ENCODE assay signal across 17 cellular contexts in the genomic region with DNA sequence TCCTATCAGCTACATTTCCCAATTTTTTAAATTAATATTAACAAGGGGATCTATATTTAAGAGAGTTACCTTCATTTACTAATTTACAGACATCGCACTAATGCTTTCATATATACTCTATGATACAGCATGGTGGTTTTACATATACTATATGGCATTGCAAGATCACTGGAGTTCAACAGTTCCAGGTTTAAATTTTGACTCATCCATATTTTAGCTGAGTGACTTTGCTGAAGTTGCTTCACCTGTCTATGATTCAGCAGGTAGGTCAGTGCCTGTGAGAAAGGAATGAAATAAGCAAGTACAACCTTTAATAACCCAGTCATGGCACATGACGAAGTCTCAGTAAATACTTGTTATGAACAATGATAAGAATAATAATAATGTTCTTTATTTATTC.
"Had no signal": no experiment of that assay in that cellular context is flagged by ENCODE, and none has a peak within 500 bp of the region (broad histone marks: within the 10 kb centered on the region; RNA-seq: fewer than 3 reads in every experiment).

No MANE protein-coding gene starts in this region.

- H3K4me3 ChIP-seq: colonic mucosa, ovary, right lobe of liver, testis had no signal

- H3K36me3 ChIP-seq: colonic mucosa, ovary, right lobe of liver, WERI-Rb-1 had no signal

- ATAC-seq: naive thymus-derived CD8-positive, alpha-beta T cell; right lobe of liver; T-helper 17 cell had no signal

- FAIRE-seq: small intestine had no signal

- H3K27ac ChIP-seq: colonic mucosa, ovary, right lobe of liver, testis, WERI-Rb-1 had no signal

- H3K27me3 ChIP-seq: colonic mucosa, ovary, right lobe of liver, testis had no signal

- DNase-seq: activated CD4-positive, alpha-beta T cell treated with anti-CD3 and anti-CD28 coated beads for 1 hour; activated CD4-positive, alpha-beta T cell treated with anti-CD3 and anti-CD28 coated beads, Interleukin-2, amount 50 U/mL, for 4 hours; activated naive CD4-positive, alpha-beta T cell treated with Interleukin-2 at 50 U/mL for 16 hours; activated naive CD8-positive, alpha-beta T cell treated with anti-CD3 and anti-CD28 coated beads, Interleukin-2, amount 10 ng/mL, durations not matched to agents 7 days and 5 days; amygdala; colonic mucosa; endodermal cell; immature natural killer cell; mesendoderm; naive thymus-derived CD8-positive, alpha-beta T cell; ovary; right lobe of liver; small intestine; stimulated activated CD4-positive, alpha-beta T cell treated with anti-CD3 and anti-CD28 coated beads, Interleukin-4, amount 100 ng/mL, for 4 hours; T-helper 17 cell; testis; WERI-Rb-1 had no signal

- H3K4me1 ChIP-seq: colonic mucosa, right lobe of liver, testis had no signal

- H3K9me3 ChIP-seq: colonic mucosa, ovary, right lobe of liver, testis had no signal
